In the genomic region with DNA sequence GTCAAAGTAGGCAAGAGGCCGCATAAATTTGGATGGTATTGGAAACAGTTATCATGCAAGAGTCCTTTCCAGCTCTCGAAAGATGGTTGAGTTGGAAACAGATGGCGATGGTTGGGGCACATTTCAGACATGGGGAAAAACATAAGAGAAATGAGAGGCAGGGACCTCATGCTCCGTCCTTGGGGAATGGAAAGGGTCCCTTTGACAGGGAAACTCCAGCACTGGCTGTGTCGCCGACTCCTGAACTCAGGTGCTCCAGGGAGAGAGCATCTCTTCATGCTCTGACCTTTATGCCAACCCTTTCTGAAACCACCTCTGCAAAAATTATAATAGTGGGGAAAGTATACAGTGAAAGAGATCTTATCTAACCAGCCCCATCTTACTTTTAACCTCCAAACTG, we compare ENCODE assay signal across 17 cellular contexts. TPM values are rescaled to one million over a fixed set of nuclear protein-coding genes. Genes with fewer than 3 reads are reported as not detected.
DNase-seq lines count a peak whose midpoint lies in the region; ATAC-seq and TF ChIP-seq lines count a peak whose summit lies in the region.
"Had no signal": no experiment of that assay in that cellular context is flagged by ENCODE, and none has a peak within 500 bp of the region (broad histone marks: within the 10 kb centered on the region; RNA-seq: fewer than 3 reads in every experiment).

No MANE protein-coding gene starts in this region.

- no peaks in the 10 kb centered on the region for H3K36me3 ChIP-seq in thoracic aorta
- H3K36me3 ChIP-seq: cardiac muscle cell had no signal

- intact Hi-C loops in activated CD4-positive, alpha-beta T cell treated with anti-CD3 and anti-CD28 coated beads for 36 hours (cut with DNase I, micrococcal nuclease) = no loop called here

- DNase-seq in activated CD4-positive, alpha-beta T cell treated with anti-CD3 and anti-CD28 coated beads for 36 hours = no peak
- no peak for DNase-seq in activated CD4-positive, alpha-beta T cell treated with anti-CD3 and anti-CD28 coated beads for 1 hour
- no peak for DNase-seq in thoracic aorta (ENCODE audit: low spot score)
- DNase-seq in natural killer cell treated with Interleukin-12 subunit alpha and Interleukin-12 subunit beta and Interleukin-15 and Interleukin-18, amount 100 ng/mL, for 72 hours (ENCODE audit: low spot score) = no peak
- DNase-seq in germinal center (ENCODE audit: low spot score) = no peak
- DNase-seq: 8988T; COR-L47; hippocampal formation; Kasumi-1; NCI-H187; NCI-H524; stimulated activated CD4-positive, alpha-beta T cell treated with anti-CD3 and anti-CD28 coated beads, Interleukin-2, amount 100 ng/mL, for 48 hours had no signal

- no peaks in the 10 kb centered on the region for H3K9me3 ChIP-seq in thoracic aorta

- TF ChIP-seq CTCF in nephron (IDR thresholded peaks at IDR 0.05; ENCODE audit: unreplicated experiment in 3 of 3) (no peak), thoracic aorta (IDR thresholded peaks at IDR 0.05) (no peak)

- no peaks in the 10 kb centered on the region for H3K27me3 ChIP-seq in thoracic aorta (replicated peaks; ENCODE audit: insufficient read depth)
- H3K27me3 ChIP-seq: cardiac muscle cell had no signal

- no peak overlapping the region for H3K27ac Mint-ChIP-seq in activated CD4-positive, alpha-beta T cell treated with anti-CD3 and anti-CD28 coated beads for 36 hours
- peak overlapping the region in 2 of 3 experiments; percentile 56 to 72 for H3K27ac Mint-ChIP-seq in nephron
- no peak overlapping the region for H3K27ac Mint-ChIP-seq in natural killer cell treated with Interleukin-12 subunit alpha and Interleukin-12 subunit beta and Interleukin-15 and Interleukin-18, amount 100 ng/mL, for 72 hours
- H3K27ac Mint-ChIP-seq: T-helper 1 cell treated with Interleukin-12 subunit alpha and Interleukin-12 subunit beta and Interleukin-4 antibody, amounts not matched to agents 30 μg/mL and 1 μg/mL, for 36 hours had no signal

- CTCF ChIA-PET in activated CD4-positive, alpha-beta T cell treated with anti-CD3 and anti-CD28 coated beads for 36 hours (lab: Charles Lee) = interaction anchor here (0.6 kb wide), 1 partner anchor 17 kb away, joined by 3 read pairs; no protein-coding TSS in a partner anchor

- H3K4me3 ChIP-seq in thoracic aorta = no peak overlapping the region
- H3K4me3 ChIP-seq: cardiac muscle cell had no signal

- H3K27me3 Mint-ChIP-seq in activated CD4-positive, alpha-beta T cell treated with anti-CD3 and anti-CD28 coated beads for 36 hours = peaks cover 33% of the 10 kb centered on the region
- peaks cover 10% of the 10 kb centered on the region for H3K27me3 Mint-ChIP-seq in nephron (ENCODE audit: low read depth)
- peaks cover 32 to 37% of the 10 kb centered on the region in 2 donors for H3K27me3 Mint-ChIP-seq in natural killer cell treated with Interleukin-12 subunit alpha and Interleukin-12 subunit beta and Interleukin-15 and Interleukin-18, amount 100 ng/mL, for 72 hours

- POLR2A ChIA-PET in activated CD4-positive, alpha-beta T cell treated with anti-CD3 and anti-CD28 coated beads for 36 hours (lab: Charles Lee) = no interaction called here

- peaks cover 25% of the 10 kb centered on the region for H3K4me1 Mint-ChIP-seq in activated CD4-positive, alpha-beta T cell treated with anti-CD3 and anti-CD28 coated beads for 36 hours
- peaks cover 40% of the 10 kb centered on the region for H3K4me1 Mint-ChIP-seq in nephron
- peaks cover 7 to 23% of the 10 kb centered on the region in 2 donors for H3K4me1 Mint-ChIP-seq in natural killer cell treated with Interleukin-12 subunit alpha and Interleukin-12 subunit beta and Interleukin-15 and Interleukin-18, amount 100 ng/mL, for 72 hours (ENCODE audit: low read depth in 2 of 2)

- H3K36me3 Mint-ChIP-seq in activated CD4-positive, alpha-beta T cell treated with anti-CD3 and anti-CD28 coated beads for 36 hours (ENCODE audit: low read depth) = no peaks in the 10 kb centered on the region
- H3K36me3 Mint-ChIP-seq in nephron (ENCODE audit: low read depth) = peaks cover 4% of the 10 kb centered on the region
- no peaks in the 10 kb centered on the region for H3K36me3 Mint-ChIP-seq in natural killer cell treated with Interleukin-12 subunit alpha and Interleukin-12 subunit beta and Interleukin-15 and Interleukin-18, amount 100 ng/mL, for 72 hours

- H3K4me1 ChIP-seq in thoracic aorta (ENCODE audit: control insufficient read depth in 1 of 2, low read depth in 2 of 2) = peaks cover 28 to 72% of the 10 kb centered on the region in 2 donors

- peak; percentile 9 for ATAC-seq in activated CD4-positive, alpha-beta T cell treated with anti-CD3 and anti-CD28 coated beads for 36 hours
- ATAC-seq in thoracic aorta (ENCODE audit: insufficient number of reproducible peaks, low FRiP score, low read depth) = no peak
- no peak for ATAC-seq in GM18498 (IDR thresholded peaks at IDR 0.05; ENCODE audit: unreplicated experiment)
- ATAC-seq in natural killer cell treated with Interleukin-12 subunit alpha and Interleukin-12 subunit beta and Interleukin-15 and Interleukin-18, amount 100 ng/mL, for 72 hours = no peak

- no peak overlapping the region for H3K4me3 Mint-ChIP-seq in activated CD4-positive, alpha-beta T cell treated with anti-CD3 and anti-CD28 coated beads for 36 hours
- no peak overlapping the region for H3K4me3 Mint-ChIP-seq in nephron
- H3K4me3 Mint-ChIP-seq in natural killer cell treated with Interleukin-12 subunit alpha and Interleukin-12 subunit beta and Interleukin-15 and Interleukin-18, amount 100 ng/mL, for 72 hours = no peak overlapping the region
- H3K4me3 Mint-ChIP-seq: T-helper 1 cell treated with Interleukin-12 subunit alpha and Interleukin-12 subunit beta and Interleukin-4 antibody, amounts not matched to agents 30 μg/mL and 1 μg/mL, for 36 hours had no signal

- peaks cover 7% of the 10 kb centered on the region for H3K9me3 Mint-ChIP-seq in activated CD4-positive, alpha-beta T cell treated with anti-CD3 and anti-CD28 coated beads for 36 hours (ENCODE audit: low read depth)
- H3K9me3 Mint-ChIP-seq in nephron = peaks cover 26% of the 10 kb centered on the region
- H3K9me3 Mint-ChIP-seq in natural killer cell treated with Interleukin-12 subunit alpha and Interleukin-12 subunit beta and Interleukin-15 and Interleukin-18, amount 100 ng/mL, for 72 hours = peaks cover 6% of the 10 kb centered on the region

- H3K27ac ChIP-seq in cingulate gyrus (ENCODE audit: low read depth, low read length) = peak overlapping the region; percentile 20
- peak overlapping the region; percentile 92 to 94 for H3K27ac ChIP-seq in thoracic aorta
- H3K27ac ChIP-seq: cardiac muscle cell had no signal

RNA-seq across cellular contexts. Expression of a gene that starts 36.8 kb away (rescaled TPM):
- 1 to 10 TPM; 3.3 to 3.4 TPM for total RNA-seq in activated CD4-positive, alpha-beta T cell treated with anti-CD3 and anti-CD28 coated beads for 36 hours
- 1,000 to 10,000 TPM; 1,835 to 1,885 TPM for total RNA-seq in thoracic aorta
- total RNA-seq in natural killer cell treated with Interleukin-12 subunit alpha and Interleukin-12 subunit beta and Interleukin-15 and Interleukin-18, amount 100 ng/mL, for 72 hours = 1 to 10 TPM in 1 of 2 donors, under 1 TPM in 1; 0.88 to 4.2 TPM

Comparison
In these comparisons a context has a peak if more than half of its experiments do, and no peak if none do; other contexts are left out.
1. H3K27ac Mint-ChIP-seq: peak in nephron (2 of 3); none in activated CD4-positive, alpha-beta T cell treated with anti-CD3 and anti-CD28 coated beads for 36 hours (single experiment) and natural killer cell treated with Interleukin-12 subunit alpha and Interleukin-12 subunit beta and Interleukin-15 and Interleukin-18, amount 100 ng/mL, for 72 hours (0 of 2).
2. RNA of a gene that starts 36.8 kb away (total RNA-seq): 1,835 to 1,885 TPM in thoracic aorta; 0.88 to 4.2 TPM in natural killer cell treated with Interleukin-12 subunit alpha and Interleukin-12 subunit beta and Interleukin-15 and Interleukin-18, amount 100 ng/mL, for 72 hours and 3.3 to 3.4 TPM in activated CD4-positive, alpha-beta T cell treated with anti-CD3 and anti-CD28 coated beads for 36 hours; every median in the first group is over 100 times any median in the second.